Comparison of ENCODE assay signal across 19 cellular contexts in the genomic region with DNA sequence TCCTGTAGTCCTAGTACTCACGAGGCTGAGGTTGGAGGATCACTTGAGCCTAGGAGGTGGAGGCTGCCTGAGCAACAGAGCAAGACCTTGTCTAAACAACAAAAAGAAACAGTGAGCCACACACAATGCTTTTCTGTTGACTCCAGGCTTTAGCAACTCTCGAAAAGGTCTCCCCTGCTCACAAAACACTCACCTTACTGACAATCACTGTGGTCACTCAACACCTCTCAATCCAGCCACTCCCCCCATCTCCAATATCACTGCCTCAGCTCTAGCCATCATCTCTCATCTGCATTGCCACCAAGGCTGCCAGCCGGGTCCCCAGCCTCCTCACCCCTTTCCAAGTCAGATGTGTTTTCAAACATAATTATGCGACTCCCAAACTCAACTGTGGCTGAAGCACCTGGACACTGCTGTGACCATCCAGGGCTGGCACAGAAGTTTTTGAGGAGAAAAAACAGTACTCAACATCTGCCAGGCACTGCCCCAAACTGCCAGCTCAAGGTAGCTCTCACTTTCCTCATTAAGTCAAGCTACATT.
"Had no signal": no experiment of that assay in that cellular context is flagged by ENCODE, and none has a peak within 500 bp of the region (broad histone marks: within the 10 kb centered on the region; RNA-seq: fewer than 3 reads in every experiment).

No MANE protein-coding gene starts in this region.

- ATAC-seq: left cardiac atrium; left ventricle myocardium superior; natural killer cell treated with Interleukin-12 subunit alpha and Interleukin-12 subunit beta and Interleukin-15 and Interleukin-18, amount 100 ng/mL, for 72 hours; pancreas; psoas muscle had no signal

- H3K4me3 ChIP-seq: hepatocyte, lung, neural progenitor cell, pancreas, psoas muscle, sigmoid colon, skin epidermis had no signal

- H3K36me3 ChIP-seq: neural progenitor cell, pancreas, sigmoid colon had no signal

- H3K9me3 ChIP-seq: pancreas, psoas muscle, sigmoid colon had no signal

- DNase-seq: foreskin melanocyte; head of caudate nucleus; kidney; left cardiac atrium; left ventricle myocardium superior; mesenchymal stem cell; midbrain; occipital lobe; pancreas; psoas muscle; sigmoid colon; stimulated activated CD4-positive, alpha-beta T cell treated with anti-CD3 and anti-CD28 coated beads, Interleukin-12 subunit alpha, Interleukin-12 subunit beta, amount 100 ng/mL, for 4 hours; stimulated activated naive CD4-positive, alpha-beta T cell treated with Interleukin-2 at 50 U/mL for 16 hours had no signal

- H3K27ac Mint-ChIP-seq: dendritic cell treated with granulocyte-macrophage colony-stimulating factor and Interleukin-4, amounts not matched to agents 40 ng/mL and 50 ng/mL, for 4 days; natural killer cell treated with Interleukin-12 subunit alpha and Interleukin-12 subunit beta and Interleukin-15 and Interleukin-18, amount 100 ng/mL, for 72 hours; neural progenitor cell had no signal

- H3K27me3 ChIP-seq: hepatocyte, neural progenitor cell, pancreas, sigmoid colon had no signal

- H3K4me1 ChIP-seq: neural progenitor cell, pancreas, psoas muscle had no signal

- H3K9me3 Mint-ChIP-seq: natural killer cell treated with Interleukin-12 subunit alpha and Interleukin-12 subunit beta and Interleukin-15 and Interleukin-18, amount 100 ng/mL, for 72 hours; neural progenitor cell had no signal

- H3K4me3 Mint-ChIP-seq: dendritic cell treated with granulocyte-macrophage colony-stimulating factor and Interleukin-4, amounts not matched to agents 40 ng/mL and 50 ng/mL, for 4 days; natural killer cell treated with Interleukin-12 subunit alpha and Interleukin-12 subunit beta and Interleukin-15 and Interleukin-18, amount 100 ng/mL, for 72 hours; neural progenitor cell had no signal

- H3K27ac ChIP-seq: hepatocyte, neural progenitor cell, pancreas, psoas muscle, sigmoid colon, skin epidermis had no signal

- H3K36me3 Mint-ChIP-seq: natural killer cell treated with Interleukin-12 subunit alpha and Interleukin-12 subunit beta and Interleukin-15 and Interleukin-18, amount 100 ng/mL, for 72 hours; neural progenitor cell had no signal

- H3K27me3 Mint-ChIP-seq: dendritic cell treated with granulocyte-macrophage colony-stimulating factor and Interleukin-4, amounts not matched to agents 40 ng/mL and 50 ng/mL, for 4 days had no signal
